Comparison of ENCODE assay signal across 8 cellular contexts in the genomic region with DNA sequence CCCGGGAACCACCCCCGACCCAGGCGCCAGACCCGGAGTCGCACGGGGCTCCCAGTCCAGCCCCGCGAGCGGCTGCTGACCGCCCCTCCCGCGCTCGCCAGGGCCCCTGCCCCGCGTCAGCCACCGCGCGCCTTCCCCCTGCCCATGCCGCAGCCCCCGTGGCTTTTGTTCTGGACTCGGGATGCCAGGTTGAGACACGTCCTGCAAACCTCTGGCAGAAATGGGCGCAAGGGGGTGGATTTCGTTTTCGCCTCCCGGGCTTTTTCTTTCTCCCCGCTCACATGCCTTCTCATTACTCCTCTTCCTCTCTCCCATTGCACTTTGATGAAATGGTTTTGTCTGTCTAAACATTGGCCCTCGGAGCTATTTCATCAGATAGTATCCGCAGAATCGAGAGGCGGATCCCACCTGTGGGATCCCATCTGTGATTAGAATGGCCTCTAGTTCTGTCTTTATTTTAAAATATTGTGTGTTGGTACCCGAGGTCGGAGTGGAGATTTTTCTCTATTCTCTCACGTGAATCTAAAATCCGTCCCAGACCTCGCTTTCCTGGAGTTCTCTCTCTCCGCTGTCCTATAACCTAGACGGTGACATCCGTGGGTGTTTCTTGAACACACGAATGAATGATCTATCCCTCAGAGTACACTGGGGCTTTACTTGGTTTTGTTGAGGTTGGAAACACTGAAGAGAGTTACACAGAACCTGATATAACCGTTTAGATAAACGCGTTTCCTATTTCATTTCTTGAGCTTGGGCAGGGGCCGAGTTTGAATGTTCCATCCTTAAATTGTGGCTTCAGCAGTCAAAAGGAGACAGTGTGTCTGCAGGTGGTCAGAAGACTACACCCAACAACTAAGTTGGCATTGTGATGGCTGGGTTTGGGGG. TPM values are rescaled to one million over a fixed set of nuclear protein-coding genes. Genes with fewer than 3 reads are reported as not detected.
A peak's percentile ranks its signal among the peaks of the same experiment; 100 is the strongest.
DNase-seq lines count a peak whose midpoint lies in the region; ATAC-seq, FAIRE-seq and TF ChIP-seq lines count a peak whose summit lies in the region.

No MANE protein-coding gene starts in this region.

- no peak for TF ChIP-seq CTCF in ascending aorta (IDR thresholded peaks at IDR 0.05)
- TF ChIP-seq CTCF in liver (IDR thresholded peaks at IDR 0.05; ENCODE audit: low read depth, low read length, missing input control) = no peak
- TF ChIP-seq CTCF in transverse colon (IDR thresholded peaks at IDR 0.05) = no peak

- TF ChIP-seq POLR2A in transverse colon (IDR thresholded peaks at IDR 0.05) = no peak

- H3K27me3 ChIP-seq in ascending aorta = no peaks in the 10 kb centered on the region
- H3K27me3 ChIP-seq in liver (ENCODE audit: control insufficient read depth in 4 of 4, insufficient read depth in 4 of 4, low read length in 3 of 4) = peaks cover 0 to 3% (median 0%) of the 10 kb centered on the region in 4 donors
- peaks cover 48% of the 10 kb centered on the region for H3K27me3 ChIP-seq in transverse colon

- peak overlapping the region; percentile 62 to 87 for H3K4me3 ChIP-seq in ascending aorta
- peak overlapping the region; percentile 61 to 87 (median 74) for H3K4me3 ChIP-seq in liver (ENCODE audit: low read depth in 1 of 3, low read length in 3 of 3)
- peak overlapping the region; percentile 30 to 78 (median 40) for H3K4me3 ChIP-seq in transverse colon

- H3K9me3 ChIP-seq in ascending aorta = no peaks in the 10 kb centered on the region
- no peaks in the 10 kb centered on the region for H3K9me3 ChIP-seq in liver (ENCODE audit: control insufficient read depth in 4 of 4, low read length in 3 of 4)
- no peaks in the 10 kb centered on the region for H3K9me3 ChIP-seq in transverse colon

- 11% methylated on average over 44 of the region's 44 CpGs for WGBS in liver
- 18 to 20% methylated on average over 16 to 44 of the region's 44 CpGs for WGBS in transverse colon (ENCODE audit: low coverage in 1 of 2), 2 donors

- FAIRE-seq in RCC 7860 (lab: Jason Lieb, UNC) = no peak

- in situ Hi-C loops in transverse colon (cut with MboI; ENCODE audit: low pct_ligation_motif_present in 1 of 4, low pct_unique_long_range_greater_than_20kb in 1 of 4, low sequenced_read_pairs in 3 of 4) = no loop called here

- ATAC-seq in HG02870 (IDR thresholded peaks at IDR 0.05; ENCODE audit: unreplicated experiment) = peak; percentile 6

- H3K4me1 ChIP-seq in ascending aorta (no peaks in the 10 kb centered on the region), liver (ENCODE audit: control insufficient read depth in 4 of 4, insufficient read depth in 4 of 4, low read length in 3 of 4) (peaks cover 0 to 21% (median 14%) of the 10 kb centered on the region in 4 donors), transverse colon (peaks cover 0 to 27% (median 12%) of the 10 kb centered on the region in 4 donors)

- no peak for TF ChIP-seq RAD21 in liver (IDR thresholded peaks at IDR 0.05)

- no peak overlapping the region for H3K27ac ChIP-seq in ascending aorta
- H3K27ac ChIP-seq in liver (ENCODE audit: low read depth in 1 of 2, low read length in 2 of 2) = no peak overlapping the region
- H3K27ac ChIP-seq in transverse colon = no peak overlapping the region

- DNase-seq in GM03348 (ENCODE audit: low spot score) = peak; percentile 22
- no peak for DNase-seq in ascending aorta (ENCODE audit: low spot score in 2 of 2)
- no peak for DNase-seq in transverse colon
- DNase-seq in RCC 7860 (ENCODE audit: low spot score) = no peak
- no peak for DNase-seq in dedifferentiated amniotic fluid mesenchymal stem cell (ENCODE audit: extremely low spot score)
- no peak for DNase-seq in NCI-H1930 (lab: John Stamatoyannopoulos, UW)

- peak overlapping the region in 1 of 2 donors; percentile 31 for H3K9ac ChIP-seq in liver (ENCODE audit: low read depth in 1 of 2, low read length in 2 of 2)

- TF ChIP-seq EP300 in transverse colon (IDR thresholded peaks at IDR 0.05; ENCODE audit: low read depth) = no peak

- H3K36me3 ChIP-seq in ascending aorta (no peaks in the 10 kb centered on the region), liver (ENCODE audit: control insufficient read depth in 4 of 4, insufficient read depth in 3 of 4, low read depth in 1 of 4, low read length in 3 of 4) (no peaks in the 10 kb centered on the region), transverse colon (no peaks in the 10 kb centered on the region)

- intact Hi-C loops in ascending aorta (cut with DNase I) (no loop called here), transverse colon (cut with DNase I; ENCODE audit: low total_unique reads) (no loop called here)

TF ChIP-seq in liver, 16 proteins besides CTCF, POLR2A, EP300 and RAD21:
- TF ChIP-seq FOXA1 (IDR thresholded peaks at IDR 0.05) = no peak
- no peak for TF ChIP-seq SP1 (IDR thresholded peaks at IDR 0.05)
- no peak for TF ChIP-seq RXRA (IDR thresholded peaks at IDR 0.05)
- TF ChIP-seq, protein P1, sequence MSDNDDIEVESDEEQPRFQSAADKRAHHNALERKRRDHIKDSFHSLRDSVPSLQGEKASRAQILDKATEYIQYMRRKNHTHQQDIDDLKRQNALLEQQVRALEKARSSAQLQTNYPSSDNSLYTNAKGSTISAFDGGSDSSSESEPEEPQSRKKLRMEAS (IDR thresholded peaks at IDR 0.05) = no peak
- TF ChIP-seq, protein P2, sequence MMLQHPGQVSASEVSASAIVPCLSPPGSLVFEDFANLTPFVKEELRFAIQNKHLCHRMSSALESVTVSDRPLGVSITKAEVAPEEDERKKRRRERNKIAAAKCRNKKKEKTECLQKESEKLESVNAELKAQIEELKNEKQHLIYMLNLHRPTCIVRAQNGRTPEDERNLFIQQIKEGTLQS (IDR thresholded peaks at IDR 0.05) = no peak

RNA-seq across cellular contexts. Expression of a gene that starts 1.9 kb away (rescaled TPM):
- total RNA-seq in ascending aorta (not detected), liver (under 1 TPM; 0.37 to 0.67 TPM), transverse colon (under 1 TPM in 2 of 4 donors, not detected in 2; 0.27 to 0.79 TPM)
- under 1 TPM; 0.13 to 0.15 TPM for polyA plus RNA-seq in liver
